In genomic region chr1:19137158-19137557, GRCh38 we compare ENCODE assay signal across 32 cellular contexts.
"Had no signal": no experiment of that assay in that cellular context is flagged by ENCODE, and none has a peak within 500 bp of the region (broad histone marks: within the 10 kb centered on the region; RNA-seq: fewer than 3 reads in every experiment).

No MANE protein-coding gene starts in this region.

- H3K9me3 Mint-ChIP-seq: activated naive CD4-positive, alpha-beta T cell treated with anti-CD3 and anti-CD28 coated beads, Interleukin-2, amount 50 U/mL, for 24 hours had no signal

- H3K4me1 Mint-ChIP-seq: activated CD4-positive, alpha-beta memory T cell treated with anti-CD3 and anti-CD28 coated beads, Interleukin-2, amount 10 ng/mL, durations not matched to agents 7 days and 5 days; activated CD4-positive, alpha-beta T cell treated with anti-CD3 and anti-CD28 coated beads for 36 hours; activated CD4-positive, alpha-beta T cell treated with anti-CD3 and anti-CD28 coated beads, Interleukin-2, amount 10 ng/mL, durations not matched to agents 24 days and 14 days; activated naive CD4-positive, alpha-beta T cell treated with anti-CD3 and anti-CD28 coated beads, Interleukin-2, amount 50 U/mL, for 24 hours; activated naive CD8-positive, alpha-beta T cell treated with anti-CD3 and anti-CD28 coated beads, Interleukin-2, amount 10 ng/mL, durations not matched to agents 7 days and 5 days had no signal

- H3K4me3 ChIP-seq: colonic mucosa had no signal

- H3K27ac ChIP-seq: brain microvascular endothelial cell, colonic mucosa had no signal

- DNase-seq: activated CD4-positive, alpha-beta memory T cell treated with anti-CD3 and anti-CD28 coated beads, Interleukin-2, amount 10 ng/mL, durations not matched to agents 7 days and 5 days; activated CD4-positive, alpha-beta T cell treated with anti-CD3 and anti-CD28 coated beads for 36 hours; activated CD4-positive, alpha-beta T cell treated with anti-CD3 and anti-CD28 coated beads, Interleukin-2, amount 10 ng/mL, durations not matched to agents 24 days and 14 days; activated CD4-positive, alpha-beta T cell treated with anti-CD3 and anti-CD28 coated beads, Interleukin-2, amount 50 U/mL, for 4 hours; activated CD4-positive, CD25-positive, alpha-beta regulatory T cell; activated CD4-positive, CD25-positive, alpha-beta regulatory T cell treated with anti-CD3 and anti-CD28 coated beads, Interleukin-2, amount 50 U/mL, for 72 hours; activated CD8-positive, alpha-beta memory T cell treated with anti-CD3 and anti-CD28 coated beads, Interleukin-2, amount 50 U/mL, for 48 hours; activated effector memory CD4-positive, alpha-beta T cell treated with anti-CD3 and anti-CD28 coated beads, Interleukin-2, amount 50 U/mL, for 16 hours; activated naive CD4-positive, alpha-beta T cell treated with anti-CD3 and anti-CD28 coated beads for 36 hours; activated naive CD8-positive, alpha-beta T cell treated with anti-CD3 and anti-CD28 coated beads, Interleukin-2, amount 10 ng/mL, durations not matched to agents 7 days and 5 days; activated T-cell treated with anti-CD3 and anti-CD28 coated beads for 4 hours; activated T-cell treated with anti-CD3 and anti-CD28 coated beads, Interleukin-2, amount 50 U/mL, for 4 hours; amniotic stem cell; anterior cingulate cortex; brain microvascular endothelial cell; caudate nucleus; colonic mucosa; effector CD8-positive, alpha-beta T cell; foreskin fibroblast; head of caudate nucleus; T-helper 1 cell; T-helper 17 cell; T1000 had no signal

- H3K27ac Mint-ChIP-seq: activated CD4-positive, alpha-beta memory T cell treated with anti-CD3 and anti-CD28 coated beads, Interleukin-2, amount 10 ng/mL, durations not matched to agents 7 days and 5 days; activated CD4-positive, alpha-beta T cell treated with anti-CD3 and anti-CD28 coated beads for 36 hours; activated CD4-positive, alpha-beta T cell treated with anti-CD3 and anti-CD28 coated beads, Interleukin-2, amount 10 ng/mL, durations not matched to agents 24 days and 14 days; activated naive CD4-positive, alpha-beta T cell treated with anti-CD3 and anti-CD28 coated beads for 36 hours; activated T-helper 1 cell treated with anti-CD3 and anti-CD28 coated beads, Interleukin-12 subunit alpha, Interleukin-12 subunit beta, Interleukin-2, Interleukin-4 antibody, amounts not matched to agents 30 ng/mL and 10 ng/mL and 1 ng/mL, durations not matched to agents 14 hours and 24 hours and 36 hours; activated T-helper 2 cell treated with anti-CD3 and anti-CD28 coated beads, Interferon-gamma antibody, Interleukin-2, Interleukin-4, amounts not matched to agents 10 μg/mL and 5 μg/mL and 100 μg/mL, durations not matched to agents 14 hours and 24 hours and 36 hours; T-helper 17 cell; T-helper 2 cell treated with Interferon-gamma antibody and Interleukin-4, amounts not matched to agents 5 μg/mL and 100 μg/mL, for 36 hours had no signal

- H3K9me3 ChIP-seq: colonic mucosa had no signal

- FAIRE-seq: astrocyte, bronchial epithelial cell, endometrium, frontal cortex had no signal

- H3K27me3 ChIP-seq: brain microvascular endothelial cell, colonic mucosa had no signal

- H3K4me3 Mint-ChIP-seq: activated CD4-positive, alpha-beta memory T cell treated with anti-CD3 and anti-CD28 coated beads, Interleukin-2, amount 10 ng/mL, durations not matched to agents 7 days and 5 days; activated CD4-positive, alpha-beta T cell treated with anti-CD3 and anti-CD28 coated beads for 36 hours; activated CD4-positive, alpha-beta T cell treated with anti-CD3 and anti-CD28 coated beads, Interleukin-2, amount 10 ng/mL, durations not matched to agents 24 days and 14 days; activated naive CD4-positive, alpha-beta T cell treated with anti-CD3 and anti-CD28 coated beads for 36 hours; activated naive CD4-positive, alpha-beta T cell treated with anti-CD3 and anti-CD28 coated beads, Interleukin-2, amount 50 U/mL, for 24 hours; activated naive CD8-positive, alpha-beta T cell treated with anti-CD3 and anti-CD28 coated beads, Interleukin-2, amount 10 ng/mL, durations not matched to agents 7 days and 5 days; activated T-cell treated with anti-CD3 and anti-CD28 coated beads, Interleukin-2, amount 50 U/mL, for 4 hours; activated T-helper 1 cell treated with anti-CD3 and anti-CD28 coated beads, Interleukin-12 subunit alpha, Interleukin-12 subunit beta, Interleukin-2, Interleukin-4 antibody, amounts not matched to agents 30 ng/mL and 10 ng/mL and 1 ng/mL, durations not matched to agents 14 hours and 24 hours and 36 hours; T-helper 17 cell; T-helper 2 cell treated with Interferon-gamma antibody and Interleukin-4, amounts not matched to agents 5 μg/mL and 100 μg/mL, for 36 hours had no signal

- ATAC-seq: activated CD4-positive, alpha-beta T cell treated with anti-CD3 and anti-CD28 coated beads for 36 hours; activated T-cell treated with anti-CD3 and anti-CD28 coated beads, Interleukin-2, amount 50 U/mL, for 4 hours; esophagus mucosa; T-helper 17 cell had no signal

- H3K4me1 ChIP-seq: colonic mucosa had no signal

- H3K27me3 Mint-ChIP-seq: activated CD4-positive, alpha-beta memory T cell treated with anti-CD3 and anti-CD28 coated beads, Interleukin-2, amount 10 ng/mL, durations not matched to agents 7 days and 5 days; activated CD4-positive, alpha-beta T cell treated with anti-CD3 and anti-CD28 coated beads for 36 hours; activated CD4-positive, alpha-beta T cell treated with anti-CD3 and anti-CD28 coated beads, Interleukin-2, amount 10 ng/mL, durations not matched to agents 24 days and 14 days; activated naive CD4-positive, alpha-beta T cell treated with anti-CD3 and anti-CD28 coated beads, Interleukin-2, amount 50 U/mL, for 24 hours; activated naive CD8-positive, alpha-beta T cell treated with anti-CD3 and anti-CD28 coated beads, Interleukin-2, amount 10 ng/mL, durations not matched to agents 7 days and 5 days; T-helper 17 cell had no signal
